In the genomic region with DNA sequence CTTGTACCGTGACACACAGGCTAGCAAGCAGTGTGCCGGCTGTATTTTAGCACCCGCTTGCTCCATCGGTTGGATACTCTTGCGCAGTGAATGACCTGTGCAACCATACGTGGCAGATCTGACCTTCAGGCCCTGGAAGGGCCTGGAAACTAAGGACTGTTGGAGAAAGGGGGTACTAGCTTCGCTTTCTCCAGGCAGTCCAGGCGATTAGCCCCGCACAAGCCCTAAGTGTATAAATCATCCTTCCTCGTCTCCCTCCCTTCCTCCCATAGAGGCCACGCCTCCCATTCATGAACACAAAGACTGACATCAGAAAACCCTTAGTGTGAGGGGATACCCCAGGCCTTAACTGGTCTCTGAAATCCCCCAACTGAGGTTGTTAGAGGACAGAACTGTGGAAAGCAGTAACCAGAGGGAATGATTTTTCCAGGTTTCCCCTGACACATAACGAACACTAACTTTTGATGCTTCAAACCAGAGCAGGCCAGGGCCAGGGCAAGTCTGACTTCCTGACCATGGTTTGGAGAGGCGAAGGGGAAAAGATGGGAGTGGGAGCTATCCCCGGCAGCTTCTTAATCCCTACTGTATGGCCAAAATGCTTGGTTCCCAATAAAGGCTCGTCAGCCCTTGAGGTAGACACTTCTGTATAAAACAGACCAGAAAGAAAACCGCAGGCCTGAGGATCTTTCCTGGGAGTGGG, we compare ENCODE assay signal across 14 cellular contexts. TPM values are rescaled to one million over a fixed set of nuclear protein-coding genes. Genes with fewer than 3 reads are reported as not detected.
DNase-seq lines count a peak whose midpoint lies in the region; ATAC-seq, FAIRE-seq and TF ChIP-seq lines count a peak whose summit lies in the region.
"Had no signal": no experiment of that assay in that cellular context is flagged by ENCODE, and none has a peak within 500 bp of the region (broad histone marks: within the 10 kb centered on the region; RNA-seq: fewer than 3 reads in every experiment).

No MANE protein-coding gene starts in this region.

- FAIRE-seq in frontal cortex (lab: Jason Lieb, UNC): no peak
- FAIRE-seq: G401.6 had no signal

- CTCF ChIA-PET in HEK293T (lab: Yijun Ruan, JAX): no interaction called here

- POLR2A ChIA-PET in HEK293T (lab: Yijun Ruan, JAX): interaction anchor here (0.9 to 3.1 kb wide), 5 partner anchors 22 to 76 kb away, joined by 5 to 33 read pairs (median 7); a partner anchor contains a TSS

- peaks cover 2% of the 10 kb centered on the region for H3K36me3 Mint-ChIP-seq in natural killer cell treated with Interleukin-12 subunit alpha and Interleukin-12 subunit beta and Interleukin-15 and Interleukin-18, amount 100 ng/mL, for 72 hours

- H3K27me3 Mint-ChIP-seq in natural killer cell treated with Interleukin-12 subunit alpha and Interleukin-12 subunit beta and Interleukin-15 and Interleukin-18, amount 100 ng/mL, for 72 hours: peaks cover 12 to 17% of the 10 kb centered on the region in 2 donors

- no peaks in the 10 kb centered on the region for H3K9me3 Mint-ChIP-seq in natural killer cell treated with Interleukin-12 subunit alpha and Interleukin-12 subunit beta and Interleukin-15 and Interleukin-18, amount 100 ng/mL, for 72 hours
- H3K9me3 Mint-ChIP-seq: activated T-helper 2 cell treated with anti-CD3 and anti-CD28 coated beads, Interferon-gamma antibody, Interleukin-2, Interleukin-4, amounts not matched to agents 10 μg/mL and 5 μg/mL and 100 μg/mL, durations not matched to agents 14 hours and 24 hours and 36 hours had no signal

- peak overlapping the region; percentile 59 to 63 for H3K27ac Mint-ChIP-seq in natural killer cell treated with Interleukin-12 subunit alpha and Interleukin-12 subunit beta and Interleukin-15 and Interleukin-18, amount 100 ng/mL, for 72 hours
- H3K27ac Mint-ChIP-seq: activated T-helper 2 cell treated with anti-CD3 and anti-CD28 coated beads, Interferon-gamma antibody, Interleukin-2, Interleukin-4, amounts not matched to agents 10 μg/mL and 5 μg/mL and 100 μg/mL, durations not matched to agents 14 hours and 24 hours and 36 hours had no signal

- DNase-seq in AG20443 (ENCODE audit: low spot score): peak; percentile 3
- no peak for DNase-seq in HEK293T (ENCODE audit: extremely low spot score)
- DNase-seq in dorsolateral prefrontal cortex: no peak
- no peak for DNase-seq in natural killer cell treated with Interleukin-12 subunit alpha and Interleukin-12 subunit beta and Interleukin-15 and Interleukin-18, amount 100 ng/mL, for 72 hours (ENCODE audit: low spot score)
- no peak for DNase-seq in anterior cingulate cortex (lab: John Stamatoyannopoulos, UW)
- DNase-seq in frontal cortex (ENCODE audit: low spot score in 2 of 2): no peak
- DNase-seq in NCI-H345 treated with DMSO at 0.1 percent for 48 hours (lab: John Stamatoyannopoulos, UW; ENCODE audit: unreplicated experiment): no peak
- DNase-seq: caudate nucleus, NCI-H226, RPMI8226 had no signal

- no peak overlapping the region for H3K4me3 Mint-ChIP-seq in natural killer cell treated with Interleukin-12 subunit alpha and Interleukin-12 subunit beta and Interleukin-15 and Interleukin-18, amount 100 ng/mL, for 72 hours

- H3K27ac ChIP-seq in dorsolateral prefrontal cortex: peak overlapping the region in 43 of 59 donors; percentile 28 to 97 (median 91)

- no peaks in the 10 kb centered on the region for H3K27me3 ChIP-seq in dorsolateral prefrontal cortex
- H3K27me3 ChIP-seq: vagina had no signal

- ATAC-seq in natural killer cell treated with Interleukin-12 subunit alpha and Interleukin-12 subunit beta and Interleukin-15 and Interleukin-18, amount 100 ng/mL, for 72 hours: no peak
- ATAC-seq in GM18907 (IDR thresholded peaks at IDR 0.05; ENCODE audit: unreplicated experiment): no peak

- TF ChIP-seq CTCF in dorsolateral prefrontal cortex (IDR thresholded peaks at IDR 0.05 in 54 of 56, conservative IDR thresholded peaks at IDR 0.05 in 2 of 56; ENCODE audit: low read depth in 1 of 56, partially characterized antibody in 56 of 56): no peak

- no peak overlapping the region for H3K4me3 ChIP-seq in dorsolateral prefrontal cortex

- intact Hi-C loops in dorsolateral prefrontal cortex (cut with DNase I): loop anchor here (5.0 to 10.0 kb wide), 3 partner anchors 217 to 273 kb away; a partner anchor contains a TSS

- peaks cover 8 to 12% of the 10 kb centered on the region in 2 donors for H3K4me1 Mint-ChIP-seq in natural killer cell treated with Interleukin-12 subunit alpha and Interleukin-12 subunit beta and Interleukin-15 and Interleukin-18, amount 100 ng/mL, for 72 hours (ENCODE audit: low read depth in 2 of 2)

TF ChIP-seq in HEK293T, 16 proteins besides CTCF, POLR2A, EP300 and RAD21:
- TF ChIP-seq, protein P1, sequence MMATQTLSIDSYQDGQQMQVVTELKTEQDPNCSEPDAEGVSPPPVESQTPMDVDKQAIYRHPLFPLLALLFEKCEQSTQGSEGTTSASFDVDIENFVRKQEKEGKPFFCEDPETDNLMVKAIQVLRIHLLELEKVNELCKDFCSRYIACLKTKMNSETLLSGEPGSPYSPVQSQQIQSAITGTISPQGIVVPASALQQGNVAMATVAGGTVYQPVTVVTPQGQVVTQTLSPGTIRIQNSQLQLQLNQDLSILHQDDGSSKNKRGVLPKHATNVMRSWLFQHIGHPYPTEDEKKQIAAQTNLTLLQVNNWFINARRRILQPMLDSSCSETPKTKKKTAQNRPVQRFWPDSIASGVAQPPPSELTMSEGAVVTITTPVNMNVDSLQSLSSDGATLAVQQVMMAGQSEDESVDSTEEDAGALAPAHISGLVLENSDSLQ (IDR thresholded peaks at IDR 0.05): peak; percentile 33; the same call in 1 of the 2 replicates
- TF ChIP-seq NFRKB (IDR thresholded peaks at IDR 0.05): no peak
- no peak for TF ChIP-seq SP1 (IDR thresholded peaks at IDR 0.05)
- TF ChIP-seq TARDBP (IDR thresholded peaks at IDR 0.05): no peak
- no peak for TF ChIP-seq ARNT (IDR thresholded peaks at IDR 0.05)

RNA-seq across cellular contexts. Expression of a gene that starts 1.4 kb away (rescaled TPM):
- total RNA-seq in dorsolateral prefrontal cortex: 100 to 1,000 TPM in 25 of 120 experiments, 10 to 100 TPM in 95; 59.6 to 128 (median 88.8) TPM
- 10 to 100 TPM; 27.9 to 37.9 TPM for total RNA-seq in natural killer cell treated with Interleukin-12 subunit alpha and Interleukin-12 subunit beta and Interleukin-15 and Interleukin-18, amount 100 ng/mL, for 72 hours
- total RNA-seq in frontal cortex: 33.0 TPM
